25 cellular contexts compared by ENCODE assay signal in the genomic region with DNA sequence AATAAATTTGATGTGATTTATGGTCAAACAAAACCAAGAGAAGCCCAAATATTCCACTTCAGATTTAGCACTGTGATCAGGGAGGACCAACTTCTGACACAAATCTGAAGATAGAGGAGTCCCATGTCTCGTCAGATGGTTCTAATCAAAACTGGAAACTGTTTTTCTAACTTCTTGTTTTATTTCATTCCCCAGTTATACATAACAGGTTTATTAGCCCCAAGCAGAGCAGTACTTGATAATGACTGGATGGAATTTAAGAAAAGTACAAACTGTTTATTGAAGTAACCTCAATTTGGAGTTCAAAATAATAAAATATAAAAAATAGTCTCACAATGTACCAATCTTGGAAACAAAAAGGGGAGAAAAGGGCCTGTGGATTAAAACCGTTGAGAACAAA.
"Had no signal": no experiment of that assay in that cellular context is flagged by ENCODE, and none has a peak within 500 bp of the region (broad histone marks: within the 10 kb centered on the region; RNA-seq: fewer than 3 reads in every experiment).

No MANE protein-coding gene starts in this region.

- DNase-seq: dorsolateral prefrontal cortex; effector CD4-positive, alpha-beta T cell; gastrocnemius medialis; head of caudate nucleus; kidney; left lung; mesenchymal stem cell; mucosa of descending colon; naive B cell; nucleus accumbens; sigmoid colon; stimulated activated CD4-positive, alpha-beta T cell treated with anti-CD3 and anti-CD28 coated beads, Interleukin-2, amount 100 ng/mL, for 24 hours; stimulated activated CD4-positive, alpha-beta T cell treated with anti-CD3 and anti-CD28 coated beads, Interleukin-4, amount 100 ng/mL, for 24 hours; stimulated activated naive CD4-positive, alpha-beta T cell treated with Interleukin-2 at 50 U/mL for 16 hours; stomach; testis; tibial artery had no signal

- ATAC-seq: gastrocnemius medialis; left lung; mucosa of descending colon; natural killer cell treated with Interleukin-12 subunit alpha and Interleukin-12 subunit beta and Interleukin-15 and Interleukin-18, amount 100 ng/mL, for 72 hours; stimulated activated effector memory CD8-positive, alpha-beta T cell treated with anti-CD3 and anti-CD28 coated beads, Interleukin-12 subunit alpha, Interleukin-12 subunit beta, amount 100 ng/mL, for 72 hours had no signal

- H3K4me3 ChIP-seq: dorsolateral prefrontal cortex, esophagus muscularis mucosa, gastrocnemius medialis, left lung, mucosa of descending colon, prostate gland, right atrium auricular region, sigmoid colon, stomach, testis, tibial artery had no signal

- FAIRE-seq: colon, endothelial cell of umbilical vein, kidney, urothelium cell line had no signal
